Comparison of ENCODE assay signal across 1 cellular context in genomic region chr9:124693403-124693802, GRCh38.
TF ChIP-seq lines count a peak whose summit lies in the region.

No MANE protein-coding gene starts in this region.

TF ChIP-seq in HCT116, 20 proteins besides CTCF, POLR2A, EP300 and RAD21 (continued from another document):
- TF ChIP-seq, protein P1, sequence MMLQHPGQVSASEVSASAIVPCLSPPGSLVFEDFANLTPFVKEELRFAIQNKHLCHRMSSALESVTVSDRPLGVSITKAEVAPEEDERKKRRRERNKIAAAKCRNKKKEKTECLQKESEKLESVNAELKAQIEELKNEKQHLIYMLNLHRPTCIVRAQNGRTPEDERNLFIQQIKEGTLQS (IDR thresholded peaks at IDR 0.05) = no peak
- TF ChIP-seq JUND (IDR thresholded peaks at IDR 0.05) (no peak), CEBPB (IDR thresholded peaks at IDR 0.05; ENCODE audit: low read depth) (no peak), MAX (IDR thresholded peaks at IDR 0.05) (no peak), ZFX (IDR thresholded peaks at IDR 0.05) (no peak), FOSL1 (IDR thresholded peaks at IDR 0.05; ENCODE audit: low read depth) (no peak), YY1 (IDR thresholded peaks at IDR 0.05; ENCODE audit: extremely low read depth, insufficient replicate concordance, low read depth, low read length) (no peak), POLR2AphosphoS5 (IDR thresholded peaks at IDR 0.05; ENCODE audit: low read depth, low read length) (no peak)
TF ChIP-seq in HCT116: peak in this region for 0.
